23 cellular contexts compared by ENCODE assay signal in the genomic region with DNA sequence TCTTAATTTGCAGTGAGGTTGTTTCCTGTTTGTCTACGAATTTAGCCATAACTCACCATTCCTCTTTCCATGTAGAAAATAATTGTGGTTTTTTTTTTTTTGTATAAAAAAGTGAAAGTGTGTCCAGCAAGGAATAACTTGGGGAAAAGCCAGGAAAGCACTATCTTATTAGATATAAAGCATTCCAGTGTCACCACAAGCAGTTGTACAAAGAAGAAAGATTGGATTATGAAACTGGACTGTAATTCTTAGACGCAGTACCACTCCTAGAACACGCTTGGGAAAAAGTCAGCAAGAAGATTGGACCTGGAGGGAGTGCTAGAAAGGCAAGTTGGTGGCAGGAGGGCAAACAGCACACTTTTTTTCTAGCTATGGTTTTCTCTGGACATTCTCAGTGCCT.
A peak's percentile ranks its signal among the peaks of the same experiment; 100 is the strongest.
DNase-seq lines count a peak whose midpoint lies in the region; ATAC-seq, FAIRE-seq and TF ChIP-seq lines count a peak whose summit lies in the region.
"Had no signal": no experiment of that assay in that cellular context is flagged by ENCODE, and none has a peak within 500 bp of the region (broad histone marks: within the 10 kb centered on the region; RNA-seq: fewer than 3 reads in every experiment).

No MANE protein-coding gene starts in this region.

- no peak overlapping the region for H3K27ac ChIP-seq in endothelial cell of umbilical vein (ENCODE audit: insufficient read depth, low read depth, low read length)
- H3K27ac ChIP-seq: A549, BLaER1, right lobe of liver had no signal

- H3K9me3 ChIP-seq in endothelial cell of umbilical vein (replicated peaks; ENCODE audit: control insufficient read depth, insufficient read depth, low read length) = no peaks in the 10 kb centered on the region
- H3K9me3 ChIP-seq: A549, BLaER1, Caco-2, right lobe of liver had no signal

- no peak overlapping the region for H3K4me3 Mint-ChIP-seq in mesothelial cell of epicardium
- no peak overlapping the region for H3K4me3 Mint-ChIP-seq in stimulated activated naive B cell treated with anti-CD40 and anti-IgM and Interleukin-4, amounts not matched to agents 10 μg/mL and 1 μg/mL and 100 μg/mL, for 72 hours
- H3K4me3 Mint-ChIP-seq: natural killer cell treated with Interleukin-12 subunit alpha and Interleukin-12 subunit beta and Interleukin-15 and Interleukin-18, amount 100 ng/mL, for 72 hours; WTC11 had no signal

- H3K36me3 Mint-ChIP-seq in mesothelial cell of epicardium = no peaks in the 10 kb centered on the region
- H3K36me3 Mint-ChIP-seq in stimulated activated naive B cell treated with anti-CD40 and anti-IgM and Interleukin-4, amounts not matched to agents 10 μg/mL and 1 μg/mL and 100 μg/mL, for 72 hours = no peaks in the 10 kb centered on the region
- H3K36me3 Mint-ChIP-seq: natural killer cell treated with Interleukin-12 subunit alpha and Interleukin-12 subunit beta and Interleukin-15 and Interleukin-18, amount 100 ng/mL, for 72 hours; WTC11 had no signal

- dilution Hi-C loops in endothelial cell of umbilical vein (cut with MboI; ENCODE audit: extremely low pct_ligation_motif_present, low sequenced_read_pairs) = no loop called here

- no peak overlapping the region for H3K9ac ChIP-seq in endothelial cell of umbilical vein (replicated peaks; ENCODE audit: extremely low read depth, insufficient read depth, low read length)
- H3K9ac ChIP-seq: BLaER1 had no signal

- TF ChIP-seq POLR2A in endothelial cell of umbilical vein (IDR thresholded peaks at IDR 0.05; ENCODE audit: low read depth, low read length) = no peak

- H3K27me3 Mint-ChIP-seq in mesothelial cell of epicardium (ENCODE audit: low read depth) = no peaks in the 10 kb centered on the region
- H3K27me3 Mint-ChIP-seq in stimulated activated naive B cell treated with anti-CD40 and anti-IgM and Interleukin-4, amounts not matched to agents 10 μg/mL and 1 μg/mL and 100 μg/mL, for 72 hours = no peaks in the 10 kb centered on the region
- H3K27me3 Mint-ChIP-seq: natural killer cell treated with Interleukin-12 subunit alpha and Interleukin-12 subunit beta and Interleukin-15 and Interleukin-18, amount 100 ng/mL, for 72 hours had no signal

- no peak for FAIRE-seq in endothelial cell of umbilical vein (lab: Jason Lieb, UNC)
- FAIRE-seq: A549 had no signal

- H3K9me1 ChIP-seq in endothelial cell of umbilical vein (replicated peaks; ENCODE audit: control insufficient read depth, extremely low read depth, insufficient read depth, low read length) = no peaks in the 10 kb centered on the region

- H2AFZ ChIP-seq in endothelial cell of umbilical vein (ENCODE audit: low read depth, low read length) = no peak overlapping the region

- no peaks in the 10 kb centered on the region for H3K79me2 ChIP-seq in endothelial cell of umbilical vein (ENCODE audit: control insufficient read depth, insufficient read depth, low read length)

- no peak overlapping the region for H3K4me2 ChIP-seq in endothelial cell of umbilical vein (ENCODE audit: insufficient read depth, low read length)
- H3K4me2 ChIP-seq: A549, BLaER1 had no signal

- POLR2A ChIA-PET in endothelial cell of umbilical vein (lab: Charles Lee) = no interaction called here

- intact Hi-C loops in endothelial cell of umbilical vein (cut with micrococcal nuclease) = no loop called here

- no peaks in the 10 kb centered on the region for H3K27me3 ChIP-seq in endothelial cell of umbilical vein (ENCODE audit: control insufficient read depth in 2 of 2, insufficient read depth in 2 of 2, low read length in 2 of 2)
- H3K27me3 ChIP-seq: BLaER1, right lobe of liver had no signal

- no TSS peak for BruUV-seq in endothelial cell of umbilical vein (replicated peaks; lab: Mats Ljungman, UMichigan)

- H3K27ac Mint-ChIP-seq in mesothelial cell of epicardium = peak overlapping the region; percentile 87
- no peak overlapping the region for H3K27ac Mint-ChIP-seq in stimulated activated naive B cell treated with anti-CD40 and anti-IgM and Interleukin-4, amounts not matched to agents 10 μg/mL and 1 μg/mL and 100 μg/mL, for 72 hours
- H3K27ac Mint-ChIP-seq: natural killer cell treated with Interleukin-12 subunit alpha and Interleukin-12 subunit beta and Interleukin-15 and Interleukin-18, amount 100 ng/mL, for 72 hours; WTC11 had no signal

- no peaks in the 10 kb centered on the region for H3K4me1 ChIP-seq in endothelial cell of umbilical vein (ENCODE audit: control insufficient read depth, extremely low read depth, insufficient read depth, low read length)
- H3K4me1 ChIP-seq: BLaER1, right lobe of liver had no signal

- DNase-seq in AG10803 (ENCODE audit: low read depth) (peak; percentile 71), RPMI7951 (ENCODE audit: low read depth) (peak; percentile 2), endothelial cell of umbilical vein (ENCODE audit: low read depth, low spot score) (peak; percentile 8), mesothelial cell of epicardium (ENCODE audit: low spot score in 2 of 2, unreplicated experiment in 2 of 2) (no peak), DMS153 (lab: John Stamatoyannopoulos, UW) (no peak), AG08395 (ENCODE audit: low spot score) (no peak), HuH-7.5 (ENCODE audit: low spot score) (no peak)
- DNase-seq in stimulated activated naive B cell treated with anti-CD40 and anti-IgM and Interleukin-4, amounts not matched to agents 10 μg/mL and 1 μg/mL and 100 μg/mL, for 72 hours = no peak
- DNase-seq: activated CD4-positive, alpha-beta T cell treated with anti-CD3 and anti-CD28 coated beads, Interleukin-2, amount 50 U/mL, for 48 hours; activated effector memory CD4-positive, alpha-beta T cell treated with Interleukin-2 at 50 U/mL for 16 hours; Caco-2; erythroblast; GOT3; left colon; NCI-H524; right lobe of liver; RPMI8226; stimulated activated CD8-positive, alpha-beta memory T cell treated with anti-CD3 and anti-CD28 coated beads, Interleukin-4, amount 100 ng/mL, for 48 hours; trophoblast cell had no signal

- H3K9me3 Mint-ChIP-seq in mesothelial cell of epicardium = peaks cover 5% of the 10 kb centered on the region
- no peaks in the 10 kb centered on the region for H3K9me3 Mint-ChIP-seq in stimulated activated naive B cell treated with anti-CD40 and anti-IgM and Interleukin-4, amounts not matched to agents 10 μg/mL and 1 μg/mL and 100 μg/mL, for 72 hours

- ATAC-seq in stimulated activated naive B cell treated with anti-CD40 and anti-IgM and Interleukin-4, amounts not matched to agents 10 μg/mL and 1 μg/mL and 100 μg/mL, for 72 hours (replicated peaks) = no peak
- ATAC-seq: A549; left colon; natural killer cell treated with Interleukin-12 subunit alpha and Interleukin-12 subunit beta and Interleukin-15 and Interleukin-18, amount 100 ng/mL, for 72 hours; right lobe of liver; WTC11 had no signal

- peaks cover 33% of the 10 kb centered on the region for H3K4me1 Mint-ChIP-seq in mesothelial cell of epicardium
- H3K4me1 Mint-ChIP-seq in stimulated activated naive B cell treated with anti-CD40 and anti-IgM and Interleukin-4, amounts not matched to agents 10 μg/mL and 1 μg/mL and 100 μg/mL, for 72 hours = no peaks in the 10 kb centered on the region

- no peak overlapping the region for H3K4me3 ChIP-seq in AG10803 (ENCODE audit: low read length)
- H3K4me3 ChIP-seq in endothelial cell of umbilical vein (replicated peaks in 1 of 3; ENCODE audit: insufficient read depth in 1 of 3, low read depth in 1 of 3, low read length in 3 of 3) = no peak overlapping the region
- H3K4me3 ChIP-seq: A549, BLaER1, right lobe of liver had no signal

- no peak; the same call in 1 of the 2 replicates for TF ChIP-seq CTCF in AG10803 (conservative IDR thresholded peaks at IDR 0.05; ENCODE audit: low read length)
- TF ChIP-seq CTCF in endothelial cell of umbilical vein (IDR thresholded peaks at IDR 0.05; ENCODE audit: extremely low read depth in 1 of 2, insufficient read depth in 1 of 2, low read depth in 1 of 2, low read length in 2 of 2) = no peak
- no peak for TF ChIP-seq CTCF in mesothelial cell of epicardium (IDR thresholded peaks at IDR 0.05; ENCODE audit: unreplicated experiment)

- no peaks in the 10 kb centered on the region for H4K20me1 ChIP-seq in endothelial cell of umbilical vein (replicated peaks; ENCODE audit: control insufficient read depth, extremely low read depth, insufficient read depth, low read length)
- H4K20me1 ChIP-seq: BLaER1 had no signal

- CTCF ChIA-PET in endothelial cell of umbilical vein (lab: Charles Lee) = interaction anchor here (0.7 to 0.9 kb wide), 2 partner anchors 10 to 729 kb away, joined by 3 read pairs; no protein-coding TSS in a partner anchor

- no peaks in the 10 kb centered on the region for H3K36me3 ChIP-seq in endothelial cell of umbilical vein (ENCODE audit: control insufficient read depth in 2 of 2, extremely low read depth in 1 of 2, insufficient read depth in 2 of 2, low read length in 2 of 2)
- H3K36me3 ChIP-seq: BLaER1, right lobe of liver had no signal

TF ChIP-seq in endothelial cell of umbilical vein, 7 proteins besides CTCF, POLR2A, EP300 and RAD21:
- TF ChIP-seq MYC (IDR thresholded peaks at IDR 0.05; ENCODE audit: low read depth, low read length) = no peak
- TF ChIP-seq FOS (IDR thresholded peaks at IDR 0.05; ENCODE audit: borderline replicate concordance, insufficient read depth, low read length) = no peak
- no peak for TF ChIP-seq GATA2 (IDR thresholded peaks at IDR 0.05; ENCODE audit: insufficient read depth, insufficient read length, low read depth, low read length)
- TF ChIP-seq EZH2 (IDR thresholded peaks at IDR 0.05; ENCODE audit: borderline replicate concordance, low read depth, low read length, severe bottlenecking) = no peak
TF ChIP-seq in endothelial cell of umbilical vein: peak in this region for 0.

Comparison
In these comparisons a context has a peak if more than half of its experiments do, and no peak if none do; other contexts are left out.
1. DNase-seq: peak in AG10803 (single experiment), RPMI7951 (single experiment) and endothelial cell of umbilical vein (single experiment); none in mesothelial cell of epicardium (0 of 2), DMS153 (single experiment), AG08395 (single experiment), HuH-7.5 (single experiment) and stimulated activated naive B cell treated with anti-CD40 and anti-IgM and Interleukin-4, amounts not matched to agents 10 μg/mL and 1 μg/mL and 100 μg/mL, for 72 hours (single experiment).